In genomic region chr1:53393325-53393792, GRCh38 we compare ENCODE assay signal across 1 cellular context.
TF ChIP-seq lines count a peak whose summit lies in the region.

No MANE protein-coding gene starts in this region.

TF ChIP-seq in WTC11, 78 proteins besides CTCF, POLR2A, EP300 and RAD21 (continued from another document):
- TF ChIP-seq, protein P1, sequence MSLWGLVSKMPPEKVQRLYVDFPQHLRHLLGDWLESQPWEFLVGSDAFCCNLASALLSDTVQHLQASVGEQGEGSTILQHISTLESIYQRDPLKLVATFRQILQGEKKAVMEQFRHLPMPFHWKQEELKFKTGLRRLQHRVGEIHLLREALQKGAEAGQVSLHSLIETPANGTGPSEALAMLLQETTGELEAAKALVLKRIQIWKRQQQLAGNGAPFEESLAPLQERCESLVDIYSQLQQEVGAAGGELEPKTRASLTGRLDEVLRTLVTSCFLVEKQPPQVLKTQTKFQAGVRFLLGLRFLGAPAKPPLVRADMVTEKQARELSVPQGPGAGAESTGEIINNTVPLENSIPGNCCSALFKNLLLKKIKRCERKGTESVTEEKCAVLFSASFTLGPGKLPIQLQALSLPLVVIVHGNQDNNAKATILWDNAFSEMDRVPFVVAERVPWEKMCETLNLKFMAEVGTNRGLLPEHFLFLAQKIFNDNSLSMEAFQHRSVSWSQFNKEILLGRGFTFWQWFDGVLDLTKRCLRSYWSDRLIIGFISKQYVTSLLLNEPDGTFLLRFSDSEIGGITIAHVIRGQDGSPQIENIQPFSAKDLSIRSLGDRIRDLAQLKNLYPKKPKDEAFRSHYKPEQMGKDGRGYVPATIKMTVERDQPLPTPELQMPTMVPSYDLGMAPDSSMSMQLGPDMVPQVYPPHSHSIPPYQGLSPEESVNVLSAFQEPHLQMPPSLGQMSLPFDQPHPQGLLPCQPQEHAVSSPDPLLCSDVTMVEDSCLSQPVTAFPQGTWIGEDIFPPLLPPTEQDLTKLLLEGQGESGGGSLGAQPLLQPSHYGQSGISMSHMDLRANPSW (CRISPR knock-in tag; conservative IDR thresholded peaks at IDR 0.05; ENCODE audit: low read depth), result no peak
- no peak for TF ChIP-seq GRHL2 (CRISPR knock-in tag; IDR thresholded peaks at IDR 0.05; ENCODE audit: insufficient replicate concordance, severe bottlenecking)
